20 cellular contexts compared by ENCODE assay signal in the genomic region with DNA sequence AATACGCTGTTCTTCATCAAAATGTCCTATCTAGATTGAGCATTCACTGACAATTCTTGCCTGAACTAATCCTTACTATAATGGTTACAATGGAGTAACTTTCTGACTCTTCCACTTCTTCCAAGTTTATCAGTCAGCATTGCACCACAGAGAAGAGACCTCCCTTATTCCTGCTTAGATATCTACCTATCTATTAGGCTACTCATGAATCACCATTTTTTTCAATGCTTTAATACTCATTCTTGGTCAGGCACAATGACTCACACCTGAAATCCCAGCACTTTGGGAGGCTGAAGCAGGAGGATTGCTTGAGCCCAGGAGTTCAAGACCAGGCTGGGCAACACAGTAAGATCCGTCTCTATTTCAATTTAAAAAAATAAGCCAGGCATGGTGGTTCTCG. TPM values are rescaled to one million over a fixed set of nuclear protein-coding genes. Genes with fewer than 3 reads are reported as not detected.
DNase-seq lines count a peak whose midpoint lies in the region; ATAC-seq and TF ChIP-seq lines count a peak whose summit lies in the region.
"Had no signal": no experiment of that assay in that cellular context is flagged by ENCODE, and none has a peak within 500 bp of the region (broad histone marks: within the 10 kb centered on the region; RNA-seq: fewer than 3 reads in every experiment).

No MANE protein-coding gene starts in this region.

- H3K4me3 ChIP-seq in Peyer's patch: no peak overlapping the region
- H3K4me3 ChIP-seq in naive thymus-derived CD4-positive, alpha-beta T cell (ENCODE audit: low read length): no peak overlapping the region
- no peak overlapping the region for H3K4me3 ChIP-seq in H7 (ENCODE audit: insufficient read depth, low read depth, low read length)
- H3K4me3 ChIP-seq: BLaER1, hepatocyte, PC-9, tibial artery had no signal

- H3K9me3 Mint-ChIP-seq in activated naive CD8-positive, alpha-beta T cell treated with anti-CD3 and anti-CD28 coated beads, Interleukin-2, amount 50 U/mL, for 24 hours: no peaks in the 10 kb centered on the region
- peaks cover 0 to 3% (median 0%) of the 10 kb centered on the region in 11 donors for H3K9me3 Mint-ChIP-seq in naive thymus-derived CD4-positive, alpha-beta T cell
- H3K9me3 Mint-ChIP-seq: activated naive CD4-positive, alpha-beta T cell treated with anti-CD3 and anti-CD28 coated beads, Interleukin-2, amount 50 U/mL, for 72 hours; mesothelial cell of epicardium had no signal

- POLR2A ChIA-PET in naive thymus-derived CD4-positive, alpha-beta T cell (lab: Charles Lee): interaction anchor here (0.7 kb wide), 1 partner anchor 63 kb away, joined by 4 read pairs; no protein-coding TSS in a partner anchor

- H3K36me3 Mint-ChIP-seq in activated naive CD8-positive, alpha-beta T cell treated with anti-CD3 and anti-CD28 coated beads, Interleukin-2, amount 50 U/mL, for 24 hours (ENCODE audit: low read depth): peaks cover 1% of the 10 kb centered on the region
- H3K36me3 Mint-ChIP-seq in naive thymus-derived CD4-positive, alpha-beta T cell: peaks cover 0 to 61% (median 10%) of the 10 kb centered on the region in 5 donors
- H3K36me3 Mint-ChIP-seq: mesothelial cell of epicardium had no signal

- no peak for TF ChIP-seq POLR2A in Peyer's patch (IDR thresholded peaks at IDR 0.05)

- no peaks in the 10 kb centered on the region for H3K27me3 ChIP-seq in Peyer's patch
- no peaks in the 10 kb centered on the region for H3K27me3 ChIP-seq in naive thymus-derived CD4-positive, alpha-beta T cell (ENCODE audit: control insufficient read depth in 2 of 2, insufficient read depth in 2 of 2, low read length in 2 of 2)
- no peaks in the 10 kb centered on the region for H3K27me3 ChIP-seq in H7 (ENCODE audit: control insufficient read depth, insufficient read depth, low read length)
- H3K27me3 ChIP-seq: BLaER1, hepatocyte, tibial artery had no signal

- DNase-seq in ELR (ENCODE audit: low read depth) (peak; percentile 40), Peyer's patch (no peak), H7 (no peak)
- no peak for DNase-seq in activated naive CD8-positive, alpha-beta T cell treated with anti-CD3 and anti-CD28 coated beads, Interleukin-2, amount 50 U/mL, for 24 hours
- no peak for DNase-seq in naive thymus-derived CD4-positive, alpha-beta T cell
- DNase-seq: HCEC 1CT; kidney glomerular epithelial cell; NCI-H187 treated with DMSO at 0.1 percent for 48 hours; NCI-H524 treated with DMSO at 0.1 percent for 48 hours; PC-9; stimulated activated CD4-positive, alpha-beta T cell treated with anti-CD3 and anti-CD28 coated beads, Interleukin-4, amount 100 ng/mL, for 24 hours; stimulated activated CD8-positive, alpha-beta memory T cell treated with anti-CD3 and anti-CD28 coated beads, Interleukin-4, amount 100 ng/mL, for 48 hours; tibial artery had no signal

- H3K4me1 ChIP-seq in Peyer's patch: peaks cover 0 to 8% (median 5%) of the 10 kb centered on the region in 4 donors
- peaks cover 7 to 12% of the 10 kb centered on the region in 2 donors for H3K4me1 ChIP-seq in naive thymus-derived CD4-positive, alpha-beta T cell (ENCODE audit: control insufficient read depth in 2 of 2, insufficient read depth in 2 of 2, low read length in 2 of 2)
- H3K4me1 ChIP-seq: tibial artery had no signal

- H3K36me3 ChIP-seq in Peyer's patch (no peaks in the 10 kb centered on the region), H7 (replicated peaks; ENCODE audit: control insufficient read depth, insufficient read depth, low read length) (no peaks in the 10 kb centered on the region)
- H3K36me3 ChIP-seq in naive thymus-derived CD4-positive, alpha-beta T cell (ENCODE audit: control insufficient read depth in 2 of 3, insufficient read depth in 3 of 3, low read length in 3 of 3): no peaks in the 10 kb centered on the region
- H3K36me3 ChIP-seq: BLaER1, tibial artery had no signal

- H3K27ac Mint-ChIP-seq in activated naive CD8-positive, alpha-beta T cell treated with anti-CD3 and anti-CD28 coated beads, Interleukin-2, amount 50 U/mL, for 24 hours: peak overlapping the region; percentile 80
- peak overlapping the region in 6 of 9 donors; percentile 61 to 99 (median 92) for H3K27ac Mint-ChIP-seq in naive thymus-derived CD4-positive, alpha-beta T cell
- H3K27ac Mint-ChIP-seq: mesothelial cell of epicardium had no signal

- H3K27me3 Mint-ChIP-seq in activated naive CD8-positive, alpha-beta T cell treated with anti-CD3 and anti-CD28 coated beads, Interleukin-2, amount 50 U/mL, for 24 hours: no peaks in the 10 kb centered on the region
- H3K27me3 Mint-ChIP-seq in naive thymus-derived CD4-positive, alpha-beta T cell: no peaks in the 10 kb centered on the region

- no peak overlapping the region for H3K4me3 Mint-ChIP-seq in activated naive CD8-positive, alpha-beta T cell treated with anti-CD3 and anti-CD28 coated beads, Interleukin-2, amount 50 U/mL, for 24 hours
- peak overlapping the region in 4 of 10 donors; percentile 15 to 58 (median 38) for H3K4me3 Mint-ChIP-seq in naive thymus-derived CD4-positive, alpha-beta T cell
- H3K4me3 Mint-ChIP-seq: mesothelial cell of epicardium had no signal

- ATAC-seq in activated naive CD8-positive, alpha-beta T cell treated with anti-CD3 and anti-CD28 coated beads, Interleukin-2, amount 50 U/mL, for 24 hours: no peak
- ATAC-seq in naive thymus-derived CD4-positive, alpha-beta T cell: no peak
- ATAC-seq in GM19035 (IDR thresholded peaks at IDR 0.05; ENCODE audit: unreplicated experiment) (no peak), HG03565 (IDR thresholded peaks at IDR 0.05; ENCODE audit: unreplicated experiment) (no peak)
- ATAC-seq: activated naive CD4-positive, alpha-beta T cell treated with anti-CD3 and anti-CD28 coated beads, Interleukin-2, amount 50 U/mL, for 72 hours had no signal

- no peak for TF ChIP-seq CTCF in Peyer's patch (IDR thresholded peaks at IDR 0.05)

- intact Hi-C loops in naive thymus-derived CD4-positive, alpha-beta T cell (cut with micrococcal nuclease): loop anchor here (5.0 to 10.0 kb wide), 4 partner anchors 34 to 221 kb away; a partner anchor contains a TSS

- peak overlapping the region; percentile 21 to 78 (median 72) for H3K27ac ChIP-seq in Peyer's patch
- H3K27ac ChIP-seq in naive thymus-derived CD4-positive, alpha-beta T cell (ENCODE audit: low read depth, low read length): no peak overlapping the region
- H3K27ac ChIP-seq: BLaER1, hepatocyte, PC-9, tibial artery, VCaP had no signal

- no peaks in the 10 kb centered on the region for H3K9me3 ChIP-seq in Peyer's patch
- no peaks in the 10 kb centered on the region for H3K9me3 ChIP-seq in naive thymus-derived CD4-positive, alpha-beta T cell (ENCODE audit: control insufficient read depth in 2 of 3, low read length in 3 of 3)
- H3K9me3 ChIP-seq: BLaER1, tibial artery had no signal

- CTCF ChIA-PET in naive thymus-derived CD4-positive, alpha-beta T cell (lab: Charles Lee): interaction anchor here (0.6 kb wide), 1 partner anchor 42 kb away, joined by 7 read pairs; no protein-coding TSS in a partner anchor

- peaks cover 31% of the 10 kb centered on the region for H3K4me1 Mint-ChIP-seq in activated naive CD8-positive, alpha-beta T cell treated with anti-CD3 and anti-CD28 coated beads, Interleukin-2, amount 50 U/mL, for 24 hours
- peaks cover 19 to 79% (median 76%) of the 10 kb centered on the region in 7 donors for H3K4me1 Mint-ChIP-seq in naive thymus-derived CD4-positive, alpha-beta T cell
- H3K4me1 Mint-ChIP-seq: mesothelial cell of epicardium had no signal

RNA-seq across cellular contexts. Expression of a gene that starts 39.3 kb away (rescaled TPM):
- 10 to 100 TPM; 10.3 to 15.1 (median 10.6) TPM for total RNA-seq in Peyer's patch
- 10 to 100 TPM; 31.9 to 43.5 (median 34.3) TPM for total RNA-seq in naive thymus-derived CD4-positive, alpha-beta T cell
- 10 to 100 TPM; 17.7 to 26.8 TPM for polyA plus RNA-seq in naive thymus-derived CD4-positive, alpha-beta T cell
- 1.1 and 1.9 TPM in 2 replicates for total RNA-seq in H7 (2014; rRNA removed; shearing (Covaris generic))
